2 cellular contexts compared by ENCODE assay signal in genomic region chr16:86261379-86261778, GRCh38.
A peak's percentile ranks its signal among the peaks of the same experiment; 100 is the strongest.
TF ChIP-seq lines count a peak whose summit lies in the region.

No MANE protein-coding gene starts in this region.

TF ChIP-seq in SK-N-SH, 30 proteins besides CTCF, POLR2A, EP300 and RAD21 (continued from another document):
- no peak for TF ChIP-seq REST (IDR thresholded peaks at IDR 0.05; ENCODE audit: low read depth, low read length)
- TF ChIP-seq USF1 (IDR thresholded peaks at IDR 0.05; ENCODE audit: borderline replicate concordance, low read depth), result peak; percentile 82
- peak; percentile 63 for TF ChIP-seq GABPA (IDR thresholded peaks at IDR 0.05; ENCODE audit: low read depth)
- TF ChIP-seq RXRA (IDR thresholded peaks at IDR 0.05; ENCODE audit: borderline replicate concordance, low read depth), result no peak
- no peak for TF ChIP-seq ELF1 (IDR thresholded peaks at IDR 0.05)
- no peak for TF ChIP-seq FOXM1 (IDR thresholded peaks at IDR 0.05; ENCODE audit: low read depth)

TF ChIP-seq in SK-N-SH treated with all-trans-retinoic acid at 6 μM for 48 hours, 23 proteins besides CTCF, POLR2A, EP300 and RAD21 (continued from another document):
- no peak for TF ChIP-seq CREB5 (CRISPR knock-in tag; IDR thresholded peaks at IDR 0.05; ENCODE audit: low read depth)
- no peak for TF ChIP-seq PATZ1 (CRISPR knock-in tag; IDR thresholded peaks at IDR 0.05; ENCODE audit: borderline replicate concordance)
- TF ChIP-seq TCF4 (CRISPR knock-in tag; IDR thresholded peaks at IDR 0.05; ENCODE audit: borderline replicate concordance), result no peak
